Comparison of ENCODE assay signal across 27 cellular contexts in the genomic region with DNA sequence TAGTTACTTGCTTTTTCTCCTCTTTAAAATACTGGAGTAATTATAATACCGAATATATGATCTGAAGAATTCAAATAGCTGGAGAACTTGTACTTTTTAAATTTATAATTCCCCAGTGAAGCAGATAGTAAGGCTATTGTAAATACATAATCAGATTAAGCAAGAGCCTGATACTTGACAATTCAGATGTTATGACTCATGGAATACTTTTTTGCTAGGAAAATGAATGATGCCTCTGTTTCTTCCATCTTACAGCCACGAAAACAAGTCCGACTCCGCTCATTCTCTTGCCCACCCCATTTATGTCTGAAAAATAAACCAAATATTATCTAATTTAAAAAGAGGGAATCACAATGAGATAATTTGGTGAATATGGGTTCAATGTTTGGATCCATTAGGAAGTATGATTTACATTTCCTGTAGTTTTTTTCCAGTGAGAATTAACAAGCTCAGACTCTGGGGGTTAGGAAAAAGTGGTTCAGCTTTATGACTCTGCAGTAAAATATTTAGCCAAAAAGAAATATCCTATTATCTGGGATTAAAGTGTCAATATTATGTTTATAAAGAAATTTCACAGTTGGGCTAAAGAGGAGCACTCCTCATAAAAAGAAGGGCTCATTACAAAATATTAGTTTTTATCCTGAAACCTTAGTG. TPM values are rescaled to one million over a fixed set of nuclear protein-coding genes. Genes with fewer than 3 reads are reported as not detected.
DNase-seq lines count a peak whose midpoint lies in the region; ATAC-seq, FAIRE-seq and TF ChIP-seq lines count a peak whose summit lies in the region.
"Had no signal": no experiment of that assay in that cellular context is flagged by ENCODE, and none has a peak within 500 bp of the region (broad histone marks: within the 10 kb centered on the region; RNA-seq: fewer than 3 reads in every experiment).

No MANE protein-coding gene starts in this region.

- H3K27ac ChIP-seq in aorta (ENCODE audit: low read depth in 1 of 2, low read length in 2 of 2), result no peak overlapping the region
- H3K27ac ChIP-seq: heart left ventricle, tibial artery had no signal

- no peaks in the 10 kb centered on the region for H3K36me3 ChIP-seq in aorta (ENCODE audit: control insufficient read depth in 1 of 2, insufficient read depth in 2 of 2, low read length in 1 of 2)
- H3K36me3 ChIP-seq: heart left ventricle, tibial artery had no signal

- H3K9me3 ChIP-seq in aorta (ENCODE audit: control insufficient read depth, low read length), result no peaks in the 10 kb centered on the region
- H3K9me3 ChIP-seq: heart left ventricle, mucosa of descending colon, tibial artery had no signal

- intact Hi-C loops in aorta (cut with DNase I), result no loop called here

- H3K4me3 ChIP-seq in fibroblast of mammary gland (ENCODE audit: control insufficient read depth, low read depth, low read length) (no peak overlapping the region), aorta (ENCODE audit: low read length in 2 of 2) (no peak overlapping the region)
- H3K4me3 ChIP-seq: GM23338, heart left ventricle, mucosa of descending colon, smooth muscle cell, tibial artery had no signal

- 61 to 71% methylated on average over 4 of the region's 4 CpGs for WGBS in aorta, 2 donors

- FAIRE-seq in urothelium cell line (lab: Jason Lieb, UNC), result no peak

- TF ChIP-seq CTCF in fibroblast of mammary gland (conservative IDR thresholded peaks at IDR 0.05; ENCODE audit: control insufficient read depth, insufficient read depth, low read depth, low read length), result no peak

- ATAC-seq in SK-N-SH treated with all-trans-retinoic acid at 6 μM for 48 hours, result peak; percentile 76
- ATAC-seq in GM21423 (IDR thresholded peaks at IDR 0.05; ENCODE audit: unreplicated experiment), result no peak
- ATAC-seq in aorta (ENCODE audit: low FRiP score), result no peak
- ATAC-seq: esophagus mucosa; GM23338; heart left ventricle; left ventricle myocardium superior; mucosa of descending colon; stimulated activated naive CD8-positive, alpha-beta T cell treated with anti-CD3 and anti-CD28 coated beads, Interleukin-15, Interleukin-2, amounts not matched to agents 100 U/mL and 50 U/mL, for 24 hours had no signal

- DNase-seq in GM03348 (ENCODE audit: low spot score) (peak; percentile 49), fibroblast of mammary gland (ENCODE audit: low read depth) (peak; percentile 63), urothelium cell line (ENCODE audit: low spot score) (peak; percentile 44), DMS53 (lab: John Stamatoyannopoulos, UW) (no peak), aorta (no peak)
- DNase-seq: activated CD4-positive, alpha-beta memory T cell treated with anti-CD3 and anti-CD28 coated beads, Interleukin-2, amount 10 ng/mL, durations not matched to agents 7 days and 5 days; activated CD4-positive, CD25-positive, alpha-beta regulatory T cell; activated T-cell treated with anti-CD3 and anti-CD28 coated beads for 4 hours; amniotic stem cell; cerebellar nuclear complex; heart left ventricle; left ventricle myocardium superior; mucosa of descending colon; NCI-H1105; NCI-H2081; NK-92 treated with Interleukin-12 subunit alpha and Interleukin-12 subunit beta, amount 100 ng/mL, for 24 hours; stimulated activated CD4-positive, alpha-beta T cell treated with anti-CD3 and anti-CD28 coated beads, Interleukin-4, amount 100 ng/mL, for 1 hour; stimulated activated naive CD8-positive, alpha-beta T cell treated with anti-CD3 and anti-CD28 coated beads, Interleukin-15, Interleukin-2, amounts not matched to agents 100 U/mL and 50 U/mL, for 24 hours; T-helper 9 cell; tibial artery had no signal

- no peaks in the 10 kb centered on the region for H3K4me1 ChIP-seq in aorta (ENCODE audit: control insufficient read depth in 1 of 2, insufficient read depth in 2 of 2, low read length in 2 of 2)
- H3K4me1 ChIP-seq: heart left ventricle had no signal

- H3K27me3 ChIP-seq in aorta (ENCODE audit: control insufficient read depth in 1 of 2, insufficient read depth in 2 of 2, low read length in 1 of 2), result no peaks in the 10 kb centered on the region
- H3K27me3 ChIP-seq: heart left ventricle, tibial artery had no signal

TF ChIP-seq in SK-N-SH treated with all-trans-retinoic acid at 6 μM for 48 hours, 23 proteins besides CTCF, POLR2A, EP300 and RAD21:
- peak; percentile 59 for TF ChIP-seq ISL1 (CRISPR knock-in tag; IDR thresholded peaks at IDR 0.05)
- TF ChIP-seq TCF4 (CRISPR knock-in tag; IDR thresholded peaks at IDR 0.05; ENCODE audit: borderline replicate concordance), result no peak
- TF ChIP-seq ZNF565 (CRISPR knock-in tag; conservative IDR thresholded peaks at IDR 0.05; ENCODE audit: low read depth), result no peak
- TF ChIP-seq, protein P1, sequence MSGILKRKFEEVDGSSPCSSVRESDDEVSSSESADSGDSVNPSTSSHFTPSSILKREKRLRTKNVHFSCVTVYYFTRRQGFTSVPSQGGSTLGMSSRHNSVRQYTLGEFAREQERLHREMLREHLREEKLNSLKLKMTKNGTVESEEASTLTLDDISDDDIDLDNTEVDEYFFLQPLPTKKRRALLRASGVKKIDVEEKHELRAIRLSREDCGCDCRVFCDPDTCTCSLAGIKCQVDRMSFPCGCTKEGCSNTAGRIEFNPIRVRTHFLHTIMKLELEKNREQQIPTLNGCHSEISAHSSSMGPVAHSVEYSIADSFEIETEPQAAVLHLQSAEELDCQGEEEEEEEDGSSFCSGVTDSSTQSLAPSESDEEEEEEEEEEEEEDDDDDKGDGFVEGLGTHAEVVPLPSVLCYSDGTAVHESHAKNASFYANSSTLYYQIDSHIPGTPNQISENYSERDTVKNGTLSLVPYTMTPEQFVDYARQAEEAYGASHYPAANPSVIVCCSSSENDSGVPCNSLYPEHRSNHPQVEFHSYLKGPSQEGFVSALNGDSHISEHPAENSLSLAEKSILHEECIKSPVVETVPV (CRISPR knock-in tag; IDR thresholded peaks at IDR 0.05), result no peak
- no peak for TF ChIP-seq ARNTL (CRISPR knock-in tag; IDR thresholded peaks at IDR 0.05; ENCODE audit: borderline replicate concordance, low read depth)
- TF ChIP-seq CSDC2 (CRISPR knock-in tag; IDR thresholded peaks at IDR 0.05), result no peak
- TF ChIP-seq TOX (CRISPR knock-in tag; IDR thresholded peaks at IDR 0.05; ENCODE audit: borderline replicate concordance), result no peak
- no peak for TF ChIP-seq ZFP30 (CRISPR knock-in tag; IDR thresholded peaks at IDR 0.05)
- TF ChIP-seq, protein P2, sequence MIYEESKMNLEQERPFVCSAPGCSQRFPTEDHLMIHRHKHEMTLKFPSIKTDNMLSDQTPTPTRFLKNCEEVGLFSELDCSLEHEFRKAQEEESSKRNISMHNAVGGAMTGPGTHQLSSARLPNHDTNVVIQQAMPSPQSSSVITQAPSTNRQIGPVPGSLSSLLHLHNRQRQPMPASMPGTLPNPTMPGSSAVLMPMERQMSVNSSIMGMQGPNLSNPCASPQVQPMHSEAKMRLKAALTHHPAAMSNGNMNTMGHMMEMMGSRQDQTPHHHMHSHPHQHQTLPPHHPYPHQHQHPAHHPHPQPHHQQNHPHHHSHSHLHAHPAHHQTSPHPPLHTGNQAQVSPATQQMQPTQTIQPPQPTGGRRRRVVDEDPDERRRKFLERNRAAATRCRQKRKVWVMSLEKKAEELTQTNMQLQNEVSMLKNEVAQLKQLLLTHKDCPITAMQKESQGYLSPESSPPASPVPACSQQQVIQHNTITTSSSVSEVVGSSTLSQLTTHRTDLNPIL (CRISPR knock-in tag; IDR thresholded peaks at IDR 0.05; ENCODE audit: low read depth), result 0 out of 2 replicates have a peak, but pooled peaks have one; percentile 22

RNA-seq across cellular contexts. Expression of a gene that starts 50.4 kb away (rescaled TPM):
- total RNA-seq in aorta, result 1 to 10 TPM; 1.2 to 2.6 TPM
- polyA plus RNA-seq in aorta, result 1 to 10 TPM in 1 of 2 donors, under 1 TPM in 1; 0.05 to 2.4 TPM
- total RNA-seq: G401, HT-29 had no signal

Comparison
In these comparisons a context has a peak if more than half of its experiments do, and no peak if none do; other contexts are left out.
1. DNase-seq: peak in GM03348 (single experiment), fibroblast of mammary gland (single experiment) and urothelium cell line (single experiment); none in DMS53 (single experiment) and aorta (0 of 2).